Comparison of ENCODE assay signal across 1 cellular context in genomic region chr6:142885182-142885867, GRCh38.
A peak's percentile ranks its signal among the peaks of the same experiment; 100 is the strongest.
TF ChIP-seq lines count a peak whose summit lies in the region.

No MANE protein-coding gene starts in this region.

TF ChIP-seq in HEK293, 187 proteins besides CTCF, POLR2A, EP300 and RAD21 (continued from another document and continues in another):
- no peak; the same call in 1 of the 2 replicates for TF ChIP-seq ZBTB10 (tag by site-specific recombination; IDR thresholded peaks at IDR 0.05)
- peak; percentile 62; the same call in 1 of the 2 replicates for TF ChIP-seq SCRT1 (tag by site-specific recombination; IDR thresholded peaks at IDR 0.05; ENCODE audit: borderline replicate concordance)
- TF ChIP-seq ZNF704 (tag by site-specific recombination; IDR thresholded peaks at IDR 0.05): no peak
- TF ChIP-seq ZNF391 (tag by site-specific recombination; IDR thresholded peaks at IDR 0.05; ENCODE audit: borderline replicate concordance, low read depth): peak; percentile 88; the same call in 1 of the 2 replicates
- peak; percentile 98 for TF ChIP-seq ZNF140 (tag by site-specific recombination; IDR thresholded peaks at IDR 0.05)
- no peak for TF ChIP-seq ZNF157 (tag by site-specific recombination; IDR thresholded peaks at IDR 0.05)
- no peak for TF ChIP-seq GLIS2 (tag by site-specific recombination; IDR thresholded peaks at IDR 0.05)
- TF ChIP-seq ZNF211 (tag by site-specific recombination; IDR thresholded peaks at IDR 0.05; ENCODE audit: low read depth): no peak
- no peak for TF ChIP-seq ZNF529 (tag by site-specific recombination; IDR thresholded peaks at IDR 0.05; ENCODE audit: insufficient replicate concordance)
- TF ChIP-seq ZNF747 (tag by site-specific recombination; IDR thresholded peaks at IDR 0.05): no peak
- TF ChIP-seq ZNF473 (tag by site-specific recombination; IDR thresholded peaks at IDR 0.05): no peak
- no peak for TF ChIP-seq ZNF302 (tag by site-specific recombination; IDR thresholded peaks at IDR 0.05; ENCODE audit: low read depth)
- no peak for TF ChIP-seq ZNF423 (tag by site-specific recombination; IDR thresholded peaks at IDR 0.05)
- peak; percentile 95 for TF ChIP-seq ZNF341 (tag by site-specific recombination; IDR thresholded peaks at IDR 0.05; ENCODE audit: low read depth)
- peak; percentile 11; the same call in 1 of the 2 replicates for TF ChIP-seq ZNF654 (tag by site-specific recombination; IDR thresholded peaks at IDR 0.05; ENCODE audit: low read depth)
- TF ChIP-seq ZSCAN30 (tag by site-specific recombination; IDR thresholded peaks at IDR 0.05): peak; percentile 82
- peak; percentile 80 for TF ChIP-seq ATF2 (tag by site-specific recombination; IDR thresholded peaks at IDR 0.05; ENCODE audit: low read depth)
- peak; percentile 95 for TF ChIP-seq ZNF660 (tag by site-specific recombination; IDR thresholded peaks at IDR 0.05)
- peak; percentile 94 for TF ChIP-seq ZEB2 (tag by site-specific recombination; IDR thresholded peaks at IDR 0.05)
- TF ChIP-seq ZFP69B (tag by site-specific recombination; IDR thresholded peaks at IDR 0.05): peak; percentile 80
- peak; percentile 41; the same call in 1 of the 2 replicates for TF ChIP-seq GFI1B (tag by site-specific recombination; IDR thresholded peaks at IDR 0.05)
- TF ChIP-seq ZNF350 (tag by site-specific recombination; IDR thresholded peaks at IDR 0.05): no peak
- TF ChIP-seq ZNF292 (tag by site-specific recombination; IDR thresholded peaks at IDR 0.05; ENCODE audit: borderline replicate concordance, low read depth): no peak
- no peak for TF ChIP-seq ZNF221 (tag by site-specific recombination; IDR thresholded peaks at IDR 0.05; ENCODE audit: borderline replicate concordance)
- TF ChIP-seq REST (tag by site-specific recombination; IDR thresholded peaks at IDR 0.05): peak; percentile 41
- TF ChIP-seq ZNF501 (tag by site-specific recombination; IDR thresholded peaks at IDR 0.05): peak; percentile 80
- peak; percentile 98 for TF ChIP-seq TRIM28 (IDR thresholded peaks at IDR 0.05; ENCODE audit: borderline replicate concordance, low read length)
- TF ChIP-seq ZNF24 (tag by site-specific recombination; IDR thresholded peaks at IDR 0.05): peak; percentile 96
- no peak for TF ChIP-seq ZNF645 (tag by site-specific recombination; IDR thresholded peaks at IDR 0.05)
- no peak for TF ChIP-seq ZNF37A (tag by site-specific recombination; IDR thresholded peaks at IDR 0.05)
- no peak for TF ChIP-seq ZBTB6 (tag by site-specific recombination; IDR thresholded peaks at IDR 0.05)
- peak; percentile 99 for TF ChIP-seq ZNF629 (tag by site-specific recombination; IDR thresholded peaks at IDR 0.05)
- TF ChIP-seq ZNF114 (tag by site-specific recombination; IDR thresholded peaks at IDR 0.05): no peak
- peak; percentile 75 for TF ChIP-seq BCL11B (tag by site-specific recombination; IDR thresholded peaks at IDR 0.05; ENCODE audit: low read depth)
- TF ChIP-seq ZNF266 (tag by site-specific recombination; IDR thresholded peaks at IDR 0.05; ENCODE audit: low read depth): no peak
- no peak for TF ChIP-seq ZNF785 (tag by site-specific recombination; IDR thresholded peaks at IDR 0.05)
- 0 out of 2 replicates have a peak, but pooled peaks have one; percentile 24 for TF ChIP-seq TCF7L2 (IDR thresholded peaks at IDR 0.05; ENCODE audit: borderline replicate concordance, low read depth, low read length)
- TF ChIP-seq ZNF488 (tag by site-specific recombination; IDR thresholded peaks at IDR 0.05): no peak
- no peak for TF ChIP-seq ZNF621 (tag by site-specific recombination; IDR thresholded peaks at IDR 0.05)
- no peak for TF ChIP-seq ZNF362 (tag by site-specific recombination; IDR thresholded peaks at IDR 0.05)
- TF ChIP-seq ZNF514 (tag by site-specific recombination; IDR thresholded peaks at IDR 0.05): no peak
- TF ChIP-seq ZNF549 (tag by site-specific recombination; IDR thresholded peaks at IDR 0.05): no peak
- no peak for TF ChIP-seq ZNF311 (tag by site-specific recombination; IDR thresholded peaks at IDR 0.05; ENCODE audit: borderline replicate concordance)
- no peak for TF ChIP-seq ZNF155 (tag by site-specific recombination; IDR thresholded peaks at IDR 0.05)
- no peak for TF ChIP-seq ZNF112 (tag by site-specific recombination; IDR thresholded peaks at IDR 0.05)
- TF ChIP-seq ZSCAN23 (tag by site-specific recombination; IDR thresholded peaks at IDR 0.05): peak; percentile 78; the same call in 1 of the 2 replicates
- TF ChIP-seq ZNF26 (tag by site-specific recombination; IDR thresholded peaks at IDR 0.05): no peak
- peak; percentile 94 for TF ChIP-seq ZFP37 (tag by site-specific recombination; IDR thresholded peaks at IDR 0.05)
- no peak for TF ChIP-seq YY1 (tag by site-specific recombination; IDR thresholded peaks at IDR 0.05)
- peak; percentile 82; the same call in 1 of the 2 replicates for TF ChIP-seq PRDM1 (tag by site-specific recombination; IDR thresholded peaks at IDR 0.05)
- no peak for TF ChIP-seq ZNF792 (tag by site-specific recombination; IDR thresholded peaks at IDR 0.05)
- no peak for TF ChIP-seq KLF1 (tag by site-specific recombination; IDR thresholded peaks at IDR 0.05)
- peak; percentile 80 for TF ChIP-seq ZNF843 (tag by site-specific recombination; IDR thresholded peaks at IDR 0.05)
- TF ChIP-seq PRDM6 (tag by site-specific recombination; IDR thresholded peaks at IDR 0.05): peak; percentile 99
- TF ChIP-seq ZBTB17 (tag by site-specific recombination; IDR thresholded peaks at IDR 0.05): peak; percentile 97
